Comparison of ENCODE assay signal across 1 cellular context in genomic region chr14:70416717-70417349, GRCh38.
TF ChIP-seq lines count a peak whose summit lies in the region.

TSS of gene SYNJ2BP (minus strand) at chr14:70417090. CDS start at chr14:70416963, 127 bp downstream.

TF ChIP-seq in WTC11, 78 proteins besides CTCF, POLR2A, EP300 and RAD21 (continued from another document):
- TF ChIP-seq ARID4B (CRISPR knock-in tag; IDR thresholded peaks at IDR 0.05; ENCODE audit: borderline replicate concordance): no peak
- TF ChIP-seq PRRX2 (CRISPR knock-in tag; IDR thresholded peaks at IDR 0.05): no peak
- TF ChIP-seq STAT6 (CRISPR knock-in tag; conservative IDR thresholded peaks at IDR 0.05; ENCODE audit: low read depth): no peak
- TF ChIP-seq MAX (CRISPR knock-in tag; IDR thresholded peaks at IDR 0.05): peak; percentile 60
- TF ChIP-seq E2F1 (CRISPR knock-in tag; IDR thresholded peaks at IDR 0.05): no peak
- TF ChIP-seq PREB (CRISPR knock-in tag; IDR thresholded peaks at IDR 0.05; ENCODE audit: borderline replicate concordance): no peak
- TF ChIP-seq NFATC4 (CRISPR knock-in tag; IDR thresholded peaks at IDR 0.05): no peak; the same call in 1 of the 2 replicates
